1 cellular context compared by ENCODE assay signal in genomic region chr12:89783321-89784060, GRCh38.
TF ChIP-seq lines count a peak whose summit lies in the region.

No MANE protein-coding gene starts in this region.

TF ChIP-seq in HepG2, 621 proteins besides CTCF, POLR2A, EP300 and RAD21 (continued from another document):
- TF ChIP-seq ZNF639 (CRISPR knock-in tag; conservative IDR thresholded peaks at IDR 0.05) (no peak), MEF2D (CRISPR knock-in tag; IDR thresholded peaks at IDR 0.05) (no peak), GPN1 (CRISPR knock-in tag; IDR thresholded peaks at IDR 0.05; ENCODE audit: borderline replicate concordance) (no peak), ZNF703 (CRISPR knock-in tag; IDR thresholded peaks at IDR 0.05; ENCODE audit: borderline replicate concordance) (no peak), PAWR (CRISPR knock-in tag; IDR thresholded peaks at IDR 0.05; ENCODE audit: borderline replicate concordance) (no peak), NFE2 (CRISPR knock-in tag; IDR thresholded peaks at IDR 0.05) (no peak), ZNF44 (CRISPR knock-in tag; IDR thresholded peaks at IDR 0.05) (no peak), ZNF792 (CRISPR knock-in tag; IDR thresholded peaks at IDR 0.05) (no peak)
